11 cellular contexts compared by ENCODE assay signal in the genomic region with DNA sequence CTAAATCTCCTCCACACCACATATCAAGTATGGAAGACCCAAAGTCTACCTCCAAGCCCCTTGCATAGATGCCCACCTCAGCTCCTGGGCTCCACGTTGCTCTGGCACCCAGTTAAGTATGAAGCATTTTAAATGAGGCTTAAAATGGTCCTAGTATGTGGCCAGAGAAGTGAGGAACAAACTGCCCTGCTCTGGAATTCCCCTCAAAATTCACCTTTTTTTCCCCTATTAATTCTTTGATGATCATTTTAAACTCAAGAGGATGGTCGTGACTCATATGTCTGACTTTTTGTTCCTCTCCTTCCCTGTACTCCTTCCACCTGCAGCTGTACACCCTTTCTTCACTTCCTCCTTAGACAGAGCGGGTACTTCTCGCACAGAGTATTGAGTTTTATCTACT.
DNase-seq lines count a peak whose midpoint lies in the region; ATAC-seq and TF ChIP-seq lines count a peak whose summit lies in the region.
"Had no signal": no experiment of that assay in that cellular context is flagged by ENCODE, and none has a peak within 500 bp of the region (broad histone marks: within the 10 kb centered on the region; RNA-seq: fewer than 3 reads in every experiment).

No MANE protein-coding gene starts in this region.

- H3K27me3 ChIP-seq in suprapubic skin (no peaks in the 10 kb centered on the region), left ventricle myocardium inferior (ENCODE audit: low read depth) (no peaks in the 10 kb centered on the region), HAP-1 (ENCODE audit: low read depth) (no peaks in the 10 kb centered on the region), left lung (no peaks in the 10 kb centered on the region)

- DNase-seq in suprapubic skin (ENCODE audit: low spot score in 2 of 2), result no peak
- no peak for DNase-seq in left ventricle myocardium inferior
- no peak for DNase-seq in HAP-1 (ENCODE audit: low spot score in 2 of 2)
- no peak for DNase-seq in left lung
- DNase-seq: amniotic stem cell, IMR-90, NCI-H2081 had no signal

- in situ Hi-C loops in HAP-1 (cut with MboI; ENCODE audit: low sequenced_read_pairs), result no loop called here

- 61% methylated on average over 4 of the region's 4 CpGs for WGBS in suprapubic skin

- H3K4me1 ChIP-seq in suprapubic skin, result no peaks in the 10 kb centered on the region
- no peaks in the 10 kb centered on the region for H3K4me1 ChIP-seq in left ventricle myocardium inferior
- H3K4me1 ChIP-seq in HAP-1, result no peaks in the 10 kb centered on the region
- H3K4me1 ChIP-seq in left lung, result no peaks in the 10 kb centered on the region

- no peaks in the 10 kb centered on the region for H3K9me3 ChIP-seq in suprapubic skin
- H3K9me3 ChIP-seq in left ventricle myocardium inferior (replicated peaks), result no peaks in the 10 kb centered on the region
- H3K9me3 ChIP-seq in HAP-1, result no peaks in the 10 kb centered on the region
- no peaks in the 10 kb centered on the region for H3K9me3 ChIP-seq in left lung

- TF ChIP-seq POLR2A in suprapubic skin (IDR thresholded peaks at IDR 0.05), result no peak

- no peak overlapping the region for H3K4me3 ChIP-seq in suprapubic skin
- no peak overlapping the region for H3K4me3 ChIP-seq in left ventricle myocardium inferior
- H3K4me3 ChIP-seq in HAP-1, result no peak overlapping the region
- H3K4me3 ChIP-seq in left lung, result no peak overlapping the region

- H3K36me3 ChIP-seq in suprapubic skin (no peaks in the 10 kb centered on the region), left ventricle myocardium inferior (no peaks in the 10 kb centered on the region), HAP-1 (replicated peaks) (no peaks in the 10 kb centered on the region), left lung (no peaks in the 10 kb centered on the region)

- intact Hi-C loops in left ventricle myocardium inferior (cut with micrococcal nuclease), result no loop called here
- intact Hi-C loops in left lung (cut with DNase I), result no loop called here

- TF ChIP-seq CTCF in suprapubic skin (IDR thresholded peaks at IDR 0.05) (no peak), left ventricle myocardium inferior (IDR thresholded peaks at IDR 0.05; ENCODE audit: borderline replicate concordance) (no peak), left lung (IDR thresholded peaks at IDR 0.05) (no peak)

- no peak for TF ChIP-seq EP300 in suprapubic skin (IDR thresholded peaks at IDR 0.05)

- peak; percentile 91 for ATAC-seq in GM18508 (IDR thresholded peaks at IDR 0.05; ENCODE audit: insufficient read depth, unreplicated experiment)
- ATAC-seq in GM21360 (IDR thresholded peaks at IDR 0.05; ENCODE audit: unreplicated experiment), result peak; percentile 86
- ATAC-seq in HG02970 (IDR thresholded peaks at IDR 0.05; ENCODE audit: low FRiP score, unreplicated experiment), result peak; percentile 79
- peak; percentile 68 for ATAC-seq in HG03575 (IDR thresholded peaks at IDR 0.05; ENCODE audit: extremely low read depth, insufficient number of reproducible peaks, low FRiP score, unreplicated experiment)
- ATAC-seq in left lung, result no peak

- H3K27ac ChIP-seq in suprapubic skin (no peak overlapping the region), left ventricle myocardium inferior (replicated peaks) (no peak overlapping the region), left lung (no peak overlapping the region)
